16 cellular contexts compared by ENCODE assay signal in the genomic region with DNA sequence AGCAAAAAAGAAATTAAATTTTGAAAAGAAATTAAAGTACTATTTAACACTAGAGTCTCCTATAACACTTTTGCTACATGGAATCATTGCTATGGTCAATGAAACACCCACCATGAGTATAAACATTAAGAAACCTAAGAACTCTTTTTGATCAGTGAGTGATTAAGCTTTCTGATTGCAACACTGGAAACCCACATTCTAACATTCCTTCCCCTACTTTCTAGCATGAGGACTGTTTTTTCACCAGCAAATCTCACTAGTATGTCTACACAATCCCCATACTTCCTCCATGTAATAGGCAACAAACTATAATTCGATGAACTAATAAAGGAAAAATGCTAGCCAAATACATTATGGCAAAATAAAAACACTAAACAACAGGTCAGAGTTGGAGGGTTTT. TPM values are rescaled to one million over a fixed set of nuclear protein-coding genes. Genes with fewer than 3 reads are reported as not detected.
DNase-seq lines count a peak whose midpoint lies in the region; ATAC-seq and TF ChIP-seq lines count a peak whose summit lies in the region.
"Had no signal": no experiment of that assay in that cellular context is flagged by ENCODE, and none has a peak within 500 bp of the region (broad histone marks: within the 10 kb centered on the region; RNA-seq: fewer than 3 reads in every experiment).

No MANE protein-coding gene starts in this region.

- H3K27ac ChIP-seq in mammary epithelial cell (ENCODE audit: insufficient read depth, low read depth, low read length) = no peak overlapping the region
- H3K27ac ChIP-seq: ascending aorta, left ventricle myocardium inferior, thoracic aorta had no signal

- 72% methylated on average over 1 of the region's 1 CpG for WGBS in mammary epithelial cell (ENCODE audit: low coverage, missing lambda C conversion rate)

- no peak overlapping the region for H3K4me2 ChIP-seq in mammary epithelial cell (ENCODE audit: insufficient read depth, low read depth, low read length)
- H3K4me2 ChIP-seq: GM23338 had no signal

- no peaks in the 10 kb centered on the region for H3K9me3 ChIP-seq in mammary epithelial cell (replicated peaks; ENCODE audit: insufficient read depth, low read length)
- H3K9me3 ChIP-seq: ascending aorta, left ventricle myocardium inferior, thoracic aorta had no signal

- DNase-seq in AG10803 (ENCODE audit: low read depth) = peak; percentile 79
- peak; percentile 29 for DNase-seq in HS-5 (ENCODE audit: low read depth)
- DNase-seq in mammary epithelial cell = peak; percentile 41
- DNase-seq in kidney epithelial cell (ENCODE audit: low read depth) = peak; percentile 56
- DNase-seq in T-helper 9 cell = no peak
- DNase-seq in SKM-1 (lab: John Stamatoyannopoulos, UW; ENCODE audit: unreplicated experiment) = no peak
- DNase-seq: left ventricle myocardium inferior, NCI-H1417 treated with DMSO at 0.1 percent for 48 hours, nucleus accumbens, right cardiac atrium, T1000 had no signal

- intact Hi-C loops in mammary epithelial cell (cut with micrococcal nuclease) = no loop called here

- no peak overlapping the region for H3K4me3 ChIP-seq in AG10803 (ENCODE audit: low read length)
- H3K4me3 ChIP-seq in mammary epithelial cell (replicated peaks in 1 of 3; ENCODE audit: insufficient read depth in 1 of 3, low read depth in 2 of 3, low read length in 3 of 3) = no peak overlapping the region
- no peak overlapping the region for H3K4me3 ChIP-seq in kidney epithelial cell (ENCODE audit: low read depth, low read length)
- H3K4me3 ChIP-seq: ascending aorta, GM23338, left ventricle myocardium inferior, thoracic aorta had no signal

- BruUV-seq in mammary epithelial cell (replicated peaks; lab: Mats Ljungman, UMichigan) = no TSS peak

- no peak for TF ChIP-seq CTCF in AG10803 (conservative IDR thresholded peaks at IDR 0.05; ENCODE audit: low read length)
- TF ChIP-seq CTCF in mammary epithelial cell (conservative IDR thresholded peaks at IDR 0.05 in 1 of 2, IDR thresholded peaks at IDR 0.05 in 1 of 2; ENCODE audit: extremely low read depth in 1 of 2, insufficient read depth in 1 of 2, low read depth in 1 of 2, low read length in 2 of 2) = no peak
- no peak for TF ChIP-seq CTCF in kidney epithelial cell (IDR thresholded peaks at IDR 0.05; ENCODE audit: insufficient read depth, low read length, poor library complexity, severe bottlenecking)

- no peak overlapping the region for H2AFZ ChIP-seq in mammary epithelial cell (ENCODE audit: low read depth, low read length)
- H2AFZ ChIP-seq: GM23338 had no signal

- dilution Hi-C loops in mammary epithelial cell (cut with HindIII; ENCODE audit: low sequenced_read_pairs) = no loop called here

- in situ Hi-C loops in mammary epithelial cell (cut with MboI; ENCODE audit: low sequenced_read_pairs in 2 of 2) = no loop called here

- H3K36me3 ChIP-seq in mammary epithelial cell (ENCODE audit: insufficient read depth, low read length) (no peaks in the 10 kb centered on the region), kidney epithelial cell (ENCODE audit: control insufficient read depth, insufficient read depth, low read length) (no peaks in the 10 kb centered on the region)
- H3K36me3 ChIP-seq: ascending aorta, left ventricle myocardium inferior, thoracic aorta had no signal

- no peaks in the 10 kb centered on the region for H3K4me1 ChIP-seq in mammary epithelial cell (ENCODE audit: insufficient read depth, low read length)
- H3K4me1 ChIP-seq: ascending aorta, left ventricle myocardium inferior had no signal

- no peaks in the 10 kb centered on the region for H3K79me2 ChIP-seq in mammary epithelial cell (ENCODE audit: insufficient read depth, low read length)

- no peak overlapping the region for H3K9ac ChIP-seq in mammary epithelial cell (ENCODE audit: insufficient read depth, low read length)

- H3K27me3 ChIP-seq in mammary epithelial cell (ENCODE audit: insufficient read depth, low read length) (peaks cover 5% of the 10 kb centered on the region), kidney epithelial cell (ENCODE audit: control insufficient read depth, insufficient read depth, low read length) (no peaks in the 10 kb centered on the region)
- H3K27me3 ChIP-seq: ascending aorta had no signal

- ATAC-seq in GM19324 (IDR thresholded peaks at IDR 0.05; ENCODE audit: low FRiP score, unreplicated experiment) (no peak), HG02588 (IDR thresholded peaks at IDR 0.05; ENCODE audit: unreplicated experiment) (no peak)
- ATAC-seq: right cardiac atrium had no signal

- CTCF ChIA-PET in mammary epithelial cell (lab: Charles Lee; ENCODE audit: low non-redundant PET) = interaction anchor here (0.6 kb wide), 1 partner anchor 66 kb away, joined by 3 read pairs; no protein-coding TSS in a partner anchor

- no peaks in the 10 kb centered on the region for H4K20me1 ChIP-seq in mammary epithelial cell (ENCODE audit: insufficient read depth, low read length)

RNA-seq across cellular contexts. Expression of a gene that starts 54.7 kb away (rescaled TPM):
- total RNA-seq in mammary epithelial cell = not detected
- 0.08 TPM for polyA plus RNA-seq in mammary epithelial cell
- not detected for polyA minus RNA-seq in mammary epithelial cell
- total RNA-seq in kidney epithelial cell = 3.6 and 5.6 TPM in 2 replicates
- total RNA-seq: ascending aorta, GM23338 had no signal

Comparison
In these comparisons a context has a peak if more than half of its experiments do, and no peak if none do; other contexts are left out.
1. DNase-seq: peak in AG10803 (single experiment), HS-5 (single experiment), mammary epithelial cell (single experiment) and kidney epithelial cell (single experiment); none in T-helper 9 cell (single experiment) and SKM-1 (single experiment).